Comparison of ENCODE assay signal across 8 cellular contexts in genomic region chr14:106586098-106586704, GRCh38.
A peak's percentile ranks its signal among the peaks of the same experiment; 100 is the strongest.
DNase-seq lines count a peak whose midpoint lies in the region; ATAC-seq and TF ChIP-seq lines count a peak whose summit lies in the region.

No MANE protein-coding gene starts in this region.

- TF ChIP-seq POLR2A in esophagus squamous epithelium (IDR thresholded peaks at IDR 0.05) = no peak

- no peak overlapping the region for H3K27ac Mint-ChIP-seq in effector memory CD8-positive, alpha-beta T cell

- no peak overlapping the region for H3K4me3 Mint-ChIP-seq in effector memory CD8-positive, alpha-beta T cell

- H3K36me3 Mint-ChIP-seq in effector memory CD8-positive, alpha-beta T cell (ENCODE audit: insufficient read depth) = no peaks in the 10 kb centered on the region

- in situ Hi-C loops in KBM-7 (cut with MboI; ENCODE audit: low pct_unique_long_range_greater_than_20kb, low sequenced_read_pairs) = no loop called here

- peaks cover 41 to 50% of the 10 kb centered on the region in 2 donors for H3K27me3 Mint-ChIP-seq in effector memory CD8-positive, alpha-beta T cell

- H3K36me3 ChIP-seq in esophagus squamous epithelium = no peaks in the 10 kb centered on the region

- H3K27ac ChIP-seq in esophagus squamous epithelium = no peak overlapping the region

- ATAC-seq in effector memory CD8-positive, alpha-beta T cell (replicated peaks) = peak; percentile 92
- ATAC-seq in HG03469 (IDR thresholded peaks at IDR 0.05; ENCODE audit: unreplicated experiment) (no peak), GM21381 (IDR thresholded peaks at IDR 0.05; ENCODE audit: unreplicated experiment) (no peak)

- H3K9me3 ChIP-seq in esophagus squamous epithelium = no peaks in the 10 kb centered on the region

- DNase-seq in KBM-7 (peak; percentile 70), esophagus squamous epithelium (lab: John Stamatoyannopoulos, UW) (no peak)
- DNase-seq in activated CD4-positive, CD25-positive, alpha-beta regulatory T cell (lab: John Stamatoyannopoulos, UW) = peak; percentile 18 to 48 (median 34)
- peak; percentile 64 to 66 (median 65) for DNase-seq in effector memory CD8-positive, alpha-beta T cell
- DNase-seq in stimulated activated CD8-positive, alpha-beta memory T cell treated with anti-CD3 and anti-CD28 coated beads, Interleukin-4, amount 100 ng/mL, for 1 hour (ENCODE audit: low read depth in 2 of 2, low spot score in 1 of 2) = peak; percentile 28 to 39

- intact Hi-C loops in esophagus squamous epithelium (cut with DNase I) = no loop called here

- H3K4me1 ChIP-seq in esophagus squamous epithelium = no peaks in the 10 kb centered on the region

- H3K27me3 ChIP-seq in esophagus squamous epithelium = peaks cover 0 to 7% (median 0%) of the 10 kb centered on the region in 4 donors

- H3K4me1 Mint-ChIP-seq in effector memory CD8-positive, alpha-beta T cell (ENCODE audit: low read depth in 2 of 2) = peaks cover 4 to 6% of the 10 kb centered on the region in 2 donors

- 60 to 64% methylated on average over 8 of the region's 8 CpGs for WGBS in esophagus squamous epithelium, 2 donors

- no peak overlapping the region for H3K4me3 ChIP-seq in esophagus squamous epithelium

- TF ChIP-seq CTCF in GM12874 (IDR thresholded peaks at IDR 0.05; ENCODE audit: insufficient read depth, low read depth, low read length) (peak; percentile 93), esophagus squamous epithelium (IDR thresholded peaks at IDR 0.05) (peak in 3 of 6 experiments; percentile 8 to 23 (median 18))

- no peaks in the 10 kb centered on the region for H3K9me3 Mint-ChIP-seq in effector memory CD8-positive, alpha-beta T cell
